ENCODE assay signal across 2 cellular contexts in the genomic region with DNA sequence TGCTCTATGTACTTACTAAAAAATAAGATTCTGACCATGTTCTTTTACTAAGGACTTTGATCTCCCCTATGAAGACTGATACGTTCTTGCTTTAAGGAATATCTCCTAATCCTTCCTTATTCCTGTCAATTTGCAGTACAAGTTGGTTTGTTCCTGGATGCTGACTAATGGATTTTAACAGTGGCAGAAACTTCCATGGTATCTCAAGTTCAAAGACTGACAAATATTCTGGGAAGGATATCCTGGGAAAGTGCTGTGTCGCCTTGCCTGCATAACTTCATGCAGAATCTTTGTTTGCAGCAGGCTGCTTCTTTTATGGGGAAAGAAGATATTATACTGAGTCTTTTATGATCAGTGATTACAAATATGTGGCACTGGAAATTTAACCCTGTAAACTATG.
TF ChIP-seq lines count a peak whose summit lies in the region.

No MANE protein-coding gene starts in this region.

TF ChIP-seq in GM23338, 12 proteins besides CTCF, POLR2A, EP300 and RAD21:
- TF ChIP-seq REST (IDR thresholded peaks at IDR 0.05; ENCODE audit: unreplicated experiment): no peak

TF ChIP-seq in K562, 482 proteins besides CTCF, POLR2A, EP300 and RAD21:
- TF ChIP-seq MCM5 (IDR thresholded peaks at IDR 0.05; ENCODE audit: low read depth) (no peak), MAFG (tag; conservative IDR thresholded peaks at IDR 0.05) (peak; percentile 56), RBM25 (IDR thresholded peaks at IDR 0.05; ENCODE audit: low read depth, low read length, severe bottlenecking) (no peak), ZFP1 (CRISPR knock-in tag; IDR thresholded peaks at IDR 0.05) (no peak), TEAD4 (IDR thresholded peaks at IDR 0.05; ENCODE audit: low read length) (no peak), TEAD4 (CRISPR knock-in tag; IDR thresholded peaks at IDR 0.05; ENCODE audit: borderline replicate concordance) (no peak), FOXK2 (conservative IDR thresholded peaks at IDR 0.05 in 1 of 2, IDR thresholded peaks at IDR 0.05 in 1 of 2; ENCODE audit: low read depth in 2 of 2) (no peak), ZFP36 (IDR thresholded peaks at IDR 0.05; ENCODE audit: low read depth, low read length, partially characterized antibody) (no peak), POLR3A (IDR thresholded peaks at IDR 0.05; ENCODE audit: borderline replicate concordance, extremely low read depth, insufficient read depth, insufficient read length) (no peak), ELF1 (tag; IDR thresholded peaks at IDR 0.05) (no peak), C11orf30 (IDR thresholded peaks at IDR 0.05; ENCODE audit: low read depth) (peak; percentile 66), ZNF583 (CRISPR knock-in tag; IDR thresholded peaks at IDR 0.05) (no peak), ZNF134 (CRISPR knock-in tag; conservative IDR thresholded peaks at IDR 0.05) (no peak), CEBPG (CRISPR knock-in tag; IDR thresholded peaks at IDR 0.05) (no peak), CEBPG (tag; conservative IDR thresholded peaks at IDR 0.05 in 1 of 2, IDR thresholded peaks at IDR 0.05 in 1 of 2) (no peak), HDAC6 (IDR thresholded peaks at IDR 0.05; ENCODE audit: low read depth, low read length) (no peak), ZNF79 (CRISPR knock-in tag; IDR thresholded peaks at IDR 0.05; ENCODE audit: low read depth) (no peak), THAP7 (CRISPR knock-in tag; IDR thresholded peaks at IDR 0.05) (no peak), MAFF (IDR thresholded peaks at IDR 0.05; ENCODE audit: low read length) (peak; percentile 70), MAFK (IDR thresholded peaks at IDR 0.05; ENCODE audit: low read length) (peak; percentile 49; the same call in 1 of the 2 replicates), RFX1 (IDR thresholded peaks at IDR 0.05) (no peak), RBBP5 (IDR thresholded peaks at IDR 0.05; ENCODE audit: borderline replicate concordance, insufficient read depth, low read length, poor library complexity, severe bottlenecking) (no peak), CCAR2 (IDR thresholded peaks at IDR 0.05; ENCODE audit: low read depth, low read length) (no peak), ZNF316 (IDR thresholded peaks at IDR 0.05) (peak; percentile 72), ATF6 (CRISPR knock-in tag; IDR thresholded peaks at IDR 0.05) (no peak), U2AF2 (optimal IDR thresholded peaks at IDR 0.05; ENCODE audit: low read depth, low read length) (no peak), ZNF143 (CRISPR knock-in tag; IDR thresholded peaks at IDR 0.05) (no peak), MYC (IDR thresholded peaks at IDR 0.05; ENCODE audit: low read depth, low read length) (no peak), MYC (CRISPR knock-in tag; IDR thresholded peaks at IDR 0.05; ENCODE audit: borderline replicate concordance, low read depth) (no peak)
- TF ChIP-seq, protein P1, sequence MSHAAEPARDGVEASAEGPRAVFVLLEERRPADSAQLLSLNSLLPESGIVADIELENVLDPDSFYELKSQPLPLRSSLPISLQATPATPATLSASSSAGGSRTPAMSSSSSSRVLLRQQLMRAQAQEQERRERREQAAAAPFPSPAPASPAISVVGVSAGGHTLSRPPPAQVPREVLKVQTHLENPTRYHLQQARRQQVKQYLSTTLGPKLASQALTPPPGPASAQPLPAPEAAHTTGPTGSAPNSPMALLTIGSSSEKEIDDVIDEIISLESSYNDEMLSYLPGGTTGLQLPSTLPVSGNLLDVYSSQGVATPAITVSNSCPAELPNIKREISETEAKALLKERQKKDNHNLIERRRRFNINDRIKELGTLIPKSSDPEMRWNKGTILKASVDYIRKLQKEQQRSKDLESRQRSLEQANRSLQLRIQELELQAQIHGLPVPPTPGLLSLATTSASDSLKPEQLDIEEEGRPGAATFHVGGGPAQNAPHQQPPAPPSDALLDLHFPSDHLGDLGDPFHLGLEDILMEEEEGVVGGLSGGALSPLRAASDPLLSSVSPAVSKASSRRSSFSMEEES (CRISPR knock-in tag; IDR thresholded peaks at IDR 0.05): no peak
- TF ChIP-seq, protein P2, sequence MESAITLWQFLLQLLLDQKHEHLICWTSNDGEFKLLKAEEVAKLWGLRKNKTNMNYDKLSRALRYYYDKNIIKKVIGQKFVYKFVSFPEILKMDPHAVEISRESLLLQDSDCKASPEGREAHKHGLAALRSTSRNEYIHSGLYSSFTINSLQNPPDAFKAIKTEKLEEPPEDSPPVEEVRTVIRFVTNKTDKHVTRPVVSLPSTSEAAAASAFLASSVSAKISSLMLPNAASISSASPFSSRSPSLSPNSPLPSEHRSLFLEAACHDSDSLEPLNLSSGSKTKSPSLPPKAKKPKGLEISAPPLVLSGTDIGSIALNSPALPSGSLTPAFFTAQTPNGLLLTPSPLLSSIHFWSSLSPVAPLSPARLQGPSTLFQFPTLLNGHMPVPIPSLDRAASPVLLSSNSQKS (CRISPR knock-in tag; IDR thresholded peaks at IDR 0.05): no peak
- TF ChIP-seq, protein P3, sequence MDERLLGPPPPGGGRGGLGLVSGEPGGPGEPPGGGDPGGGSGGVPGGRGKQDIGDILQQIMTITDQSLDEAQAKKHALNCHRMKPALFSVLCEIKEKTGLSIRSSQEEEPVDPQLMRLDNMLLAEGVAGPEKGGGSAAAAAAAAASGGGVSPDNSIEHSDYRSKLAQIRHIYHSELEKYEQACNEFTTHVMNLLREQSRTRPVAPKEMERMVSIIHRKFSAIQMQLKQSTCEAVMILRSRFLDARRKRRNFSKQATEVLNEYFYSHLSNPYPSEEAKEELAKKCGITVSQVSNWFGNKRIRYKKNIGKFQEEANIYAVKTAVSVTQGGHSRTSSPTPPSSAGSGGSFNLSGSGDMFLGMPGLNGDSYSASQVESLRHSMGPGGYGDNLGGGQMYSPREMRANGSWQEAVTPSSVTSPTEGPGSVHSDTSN (CRISPR knock-in tag; IDR thresholded peaks at IDR 0.05; ENCODE audit: low read depth): no peak
- TF ChIP-seq, protein P3 (tag; conservative IDR thresholded peaks at IDR 0.05; ENCODE audit: low read depth): no peak
